In genomic region chr22:20268350-20269012, GRCh38 we compare ENCODE assay signal across 8 cellular contexts. TPM values are rescaled to one million over a fixed set of nuclear protein-coding genes. Genes with fewer than 3 reads are reported as not detected.
DNase-seq lines count a peak whose midpoint lies in the region; ATAC-seq, FAIRE-seq and TF ChIP-seq lines count a peak whose summit lies in the region.

No MANE protein-coding gene starts in this region.

- H3K9me3 ChIP-seq in breast epithelium = no peaks in the 10 kb centered on the region
- H3K9me3 ChIP-seq in kidney (ENCODE audit: control insufficient read depth in 1 of 2, low read length in 2 of 2) = no peaks in the 10 kb centered on the region

- peak; percentile 68 for TF ChIP-seq RAD21 in Ishikawa (IDR thresholded peaks at IDR 0.05; ENCODE audit: low read depth)

- H3K36me3 ChIP-seq in breast epithelium (no peaks in the 10 kb centered on the region), kidney (ENCODE audit: control insufficient read depth in 1 of 2, insufficient read depth in 2 of 2, low read length in 2 of 2) (no peaks in the 10 kb centered on the region)

- no peaks in the 10 kb centered on the region for H3K27me3 ChIP-seq in breast epithelium

- TF ChIP-seq POLR2A in breast epithelium (IDR thresholded peaks at IDR 0.05) = no peak

- H3K27ac ChIP-seq in breast epithelium = peak overlapping the region; percentile 14 to 38
- H3K27ac ChIP-seq in kidney (ENCODE audit: low read depth in 2 of 2, low read length in 2 of 2) = no peak overlapping the region

- FAIRE-seq in kidney (lab: Jason Lieb, UNC) = no peak

- H3K4me3 ChIP-seq in GM12865 (ENCODE audit: low read depth, low read length) (no peak overlapping the region), breast epithelium (peak overlapping the region in 2 of 3 donors; percentile 60 to 84), kidney (ENCODE audit: low read length in 2 of 2) (no peak overlapping the region)

- H3K4me1 ChIP-seq in breast epithelium (peaks cover 7 to 8% of the 10 kb centered on the region in 2 donors), kidney (ENCODE audit: control insufficient read depth in 1 of 2, insufficient read depth in 1 of 2, low read depth in 1 of 2, low read length in 2 of 2) (peaks cover 0 to 3% of the 10 kb centered on the region in 2 donors)

- no peak for ATAC-seq in GM18519 (IDR thresholded peaks at IDR 0.05; ENCODE audit: low FRiP score, unreplicated experiment)

- no peak for TF ChIP-seq EP300 in Ishikawa (IDR thresholded peaks at IDR 0.05; ENCODE audit: borderline replicate concordance)

- intact Hi-C loops in breast epithelium (cut with DNase I; ENCODE audit: low total_unique reads) (no loop called here), kidney (cut with DNase I) (no loop called here)

- TF ChIP-seq CTCF in GM12865 (IDR thresholded peaks at IDR 0.05; ENCODE audit: insufficient read depth, low read depth, low read length, missing control alignments) = peak; percentile 70
- TF ChIP-seq CTCF in breast epithelium (IDR thresholded peaks at IDR 0.05) = peak in 1 of 3 donors; percentile 68
- TF ChIP-seq CTCF in kidney (IDR thresholded peaks at IDR 0.05; ENCODE audit: borderline replicate concordance, extremely low read depth, insufficient read depth) = peak; percentile 82

- DNase-seq in GM12865 (ENCODE audit: low read depth) (peak; percentile 44), UCSD-AML1 (lab: John Stamatoyannopoulos, UW; ENCODE audit: unreplicated experiment) (peak; percentile 65), breast epithelium (ENCODE audit: low spot score in 2 of 2) (no peak), kidney (no peak), NK-92 (lab: John Stamatoyannopoulos, UW; ENCODE audit: unreplicated experiment) (no peak)
- DNase-seq in stimulated activated CD4-positive, alpha-beta T cell treated with anti-CD3 and anti-CD28 coated beads, Interleukin-2, amount 100 ng/mL, for 48 hours = peak; percentile 57 to 64

- no peak overlapping the region for H3K9ac ChIP-seq in kidney (ENCODE audit: low read length in 2 of 2)

TF ChIP-seq in Ishikawa, 13 proteins besides CTCF, POLR2A, EP300 and RAD21:
- peak; percentile 52 for TF ChIP-seq TEAD4 (IDR thresholded peaks at IDR 0.05)
- no peak; the same call in 1 of the 2 replicates for TF ChIP-seq ZBTB7A (IDR thresholded peaks at IDR 0.05; ENCODE audit: low read depth)

RNA-seq across cellular contexts. Expression of gene RTN4R, which starts 0.4 kb away (rescaled TPM):
- total RNA-seq in breast epithelium (1 to 10 TPM in 2 of 3 donors, under 1 TPM in 1; 0.48 to 2.0 (median 1.9) TPM), kidney (1.2 TPM)
- polyA plus RNA-seq in kidney (ENCODE audit: insufficient read depth, low read depth, low replicate concordance) = 2.5 TPM

RNA-seq across cellular contexts. Expression of gene DGCR6L, which starts 51.4 kb away (rescaled TPM):
- total RNA-seq in breast epithelium = 10 to 100 TPM; 58.3 to 73.6 (median 60.6) TPM
- 35.3 TPM for total RNA-seq in kidney
- 137 TPM for polyA plus RNA-seq in kidney (ENCODE audit: insufficient read depth, low read depth, low replicate concordance)

Comparison
In these comparisons a context has a peak if more than half of its experiments do, and no peak if none do; other contexts are left out.
1. DNase-seq: peak in GM12865 (single experiment), UCSD-AML1 (single experiment) and stimulated activated CD4-positive, alpha-beta T cell treated with anti-CD3 and anti-CD28 coated beads, Interleukin-2, amount 100 ng/mL, for 48 hours (2 of 2); none in breast epithelium (0 of 2), kidney (single experiment) and NK-92 (single experiment).
2. H3K4me3 ChIP-seq: peak in breast epithelium (2 of 3); none in GM12865 (single experiment) and kidney (0 of 2).
3. H3K27ac ChIP-seq: peak in breast epithelium (2 of 2); none in kidney (0 of 2).